ENCODE assay signal across 1 cellular context in genomic region chr18:11857177-11857887, GRCh38.
TF ChIP-seq lines count a peak whose summit lies in the region.

No MANE protein-coding gene starts in this region.

TF ChIP-seq in HepG2, 621 proteins besides CTCF, POLR2A, EP300 and RAD21 (continued from another document):
- peak; percentile 25; the same call in 1 of the 2 replicates for TF ChIP-seq IKZF5 (CRISPR knock-in tag; IDR thresholded peaks at IDR 0.05)
- no peak for TF ChIP-seq DBP (CRISPR knock-in tag; IDR thresholded peaks at IDR 0.05; ENCODE audit: not compliant biosample characterization)
- no peak for TF ChIP-seq RORA (CRISPR knock-in tag; IDR thresholded peaks at IDR 0.05)
- no peak for TF ChIP-seq GPN1 (CRISPR knock-in tag; IDR thresholded peaks at IDR 0.05; ENCODE audit: borderline replicate concordance)
- TF ChIP-seq BHLHE40 (IDR thresholded peaks at IDR 0.05; ENCODE audit: low read length), result peak; percentile 68
- 0 out of 2 replicates have a peak, but pooled peaks have one; percentile 23 for TF ChIP-seq ZNF274 (CRISPR knock-in tag; IDR thresholded peaks at IDR 0.05)
- TF ChIP-seq, protein P1, sequence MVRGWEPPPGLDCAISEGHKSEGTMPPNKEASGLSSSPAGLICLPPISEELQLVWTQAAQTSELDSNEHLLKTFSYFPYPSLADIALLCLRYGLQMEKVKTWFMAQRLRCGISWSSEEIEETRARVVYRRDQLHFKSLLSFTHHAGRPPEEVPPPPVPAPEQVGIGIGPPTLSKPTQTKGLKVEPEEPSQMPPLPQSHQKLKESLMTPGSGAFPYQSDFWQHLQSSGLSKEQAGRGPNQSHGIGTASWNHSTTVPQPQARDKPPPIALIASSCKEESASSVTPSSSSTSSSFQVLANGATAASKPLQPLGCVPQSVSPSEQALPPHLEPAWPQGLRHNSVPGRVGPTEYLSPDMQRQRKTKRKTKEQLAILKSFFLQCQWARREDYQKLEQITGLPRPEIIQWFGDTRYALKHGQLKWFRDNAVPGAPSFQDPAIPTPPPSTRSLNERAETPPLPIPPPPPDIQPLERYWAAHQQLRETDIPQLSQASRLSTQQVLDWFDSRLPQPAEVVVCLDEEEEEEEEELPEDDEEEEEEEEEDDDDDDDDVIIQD (CRISPR knock-in tag; IDR thresholded peaks at IDR 0.05; ENCODE audit: low read depth), result peak; percentile 62
- 0 out of 2 replicates have a peak, but pooled peaks have one; percentile 37 for TF ChIP-seq ZNF746 (CRISPR knock-in tag; IDR thresholded peaks at IDR 0.05)
- 0 out of 2 replicates have a peak, but pooled peaks have one; percentile 27 for TF ChIP-seq KDM4B (CRISPR knock-in tag; IDR thresholded peaks at IDR 0.05)
- peak; percentile 67 for TF ChIP-seq HDAC1 (CRISPR knock-in tag; IDR thresholded peaks at IDR 0.05)
- TF ChIP-seq ZNF136 (CRISPR knock-in tag; IDR thresholded peaks at IDR 0.05; ENCODE audit: low read depth), result no peak
- no peak for TF ChIP-seq PCBP1 (IDR thresholded peaks at IDR 0.05; ENCODE audit: borderline replicate concordance, low read depth, low read length)
- TF ChIP-seq, protein P2, sequence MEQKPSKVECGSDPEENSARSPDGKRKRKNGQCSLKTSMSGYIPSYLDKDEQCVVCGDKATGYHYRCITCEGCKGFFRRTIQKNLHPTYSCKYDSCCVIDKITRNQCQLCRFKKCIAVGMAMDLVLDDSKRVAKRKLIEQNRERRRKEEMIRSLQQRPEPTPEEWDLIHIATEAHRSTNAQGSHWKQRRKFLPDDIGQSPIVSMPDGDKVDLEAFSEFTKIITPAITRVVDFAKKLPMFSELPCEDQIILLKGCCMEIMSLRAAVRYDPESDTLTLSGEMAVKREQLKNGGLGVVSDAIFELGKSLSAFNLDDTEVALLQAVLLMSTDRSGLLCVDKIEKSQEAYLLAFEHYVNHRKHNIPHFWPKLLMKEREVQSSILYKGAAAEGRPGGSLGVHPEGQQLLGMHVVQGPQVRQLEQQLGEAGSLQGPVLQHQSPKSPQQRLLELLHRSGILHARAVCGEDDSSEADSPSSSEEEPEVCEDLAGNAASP (CRISPR knock-in tag; IDR thresholded peaks at IDR 0.05; ENCODE audit: borderline replicate concordance), result 0 out of 2 replicates have a peak, but pooled peaks have one; percentile 14
- peak; percentile 29; the same call in 1 of the 2 replicates for TF ChIP-seq ZNF792 (CRISPR knock-in tag; IDR thresholded peaks at IDR 0.05)
- TF ChIP-seq MBD4 (IDR thresholded peaks at IDR 0.05; ENCODE audit: borderline replicate concordance, low read length), result no peak
- TF ChIP-seq STAG1 (CRISPR knock-in tag; IDR thresholded peaks at IDR 0.05), result no peak
- TF ChIP-seq, protein P3, sequence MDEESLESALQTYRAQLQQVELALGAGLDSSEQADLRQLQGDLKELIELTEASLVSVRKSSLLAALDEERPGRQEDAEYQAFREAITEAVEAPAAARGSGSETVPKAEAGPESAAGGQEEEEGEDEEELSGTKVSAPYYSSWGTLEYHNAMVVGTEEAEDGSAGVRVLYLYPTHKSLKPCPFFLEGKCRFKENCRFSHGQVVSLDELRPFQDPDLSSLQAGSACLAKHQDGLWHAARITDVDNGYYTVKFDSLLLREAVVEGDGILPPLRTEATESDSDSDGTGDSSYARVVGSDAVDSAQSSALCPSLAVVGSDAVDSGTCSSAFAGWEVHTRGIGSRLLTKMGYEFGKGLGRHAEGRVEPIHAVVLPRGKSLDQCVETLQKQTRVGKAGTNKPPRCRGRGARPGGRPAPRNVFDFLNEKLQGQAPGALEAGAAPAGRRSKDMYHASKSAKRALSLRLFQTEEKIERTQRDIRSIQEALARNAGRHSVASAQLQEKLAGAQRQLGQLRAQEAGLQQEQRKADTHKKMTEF (CRISPR knock-in tag; IDR thresholded peaks at IDR 0.05), result peak; percentile 42
- no peak for TF ChIP-seq ZNF543 (CRISPR knock-in tag; IDR thresholded peaks at IDR 0.05)
- TF ChIP-seq SNAPC4 (CRISPR knock-in tag; IDR thresholded peaks at IDR 0.05), result no peak
- TF ChIP-seq HOXA3 (CRISPR knock-in tag; IDR thresholded peaks at IDR 0.05), result peak; percentile 96
- peak; percentile 56; the same call in 1 of the 2 replicates for TF ChIP-seq NFKB2 (CRISPR knock-in tag; IDR thresholded peaks at IDR 0.05; ENCODE audit: borderline replicate concordance)
- TF ChIP-seq, protein P4, sequence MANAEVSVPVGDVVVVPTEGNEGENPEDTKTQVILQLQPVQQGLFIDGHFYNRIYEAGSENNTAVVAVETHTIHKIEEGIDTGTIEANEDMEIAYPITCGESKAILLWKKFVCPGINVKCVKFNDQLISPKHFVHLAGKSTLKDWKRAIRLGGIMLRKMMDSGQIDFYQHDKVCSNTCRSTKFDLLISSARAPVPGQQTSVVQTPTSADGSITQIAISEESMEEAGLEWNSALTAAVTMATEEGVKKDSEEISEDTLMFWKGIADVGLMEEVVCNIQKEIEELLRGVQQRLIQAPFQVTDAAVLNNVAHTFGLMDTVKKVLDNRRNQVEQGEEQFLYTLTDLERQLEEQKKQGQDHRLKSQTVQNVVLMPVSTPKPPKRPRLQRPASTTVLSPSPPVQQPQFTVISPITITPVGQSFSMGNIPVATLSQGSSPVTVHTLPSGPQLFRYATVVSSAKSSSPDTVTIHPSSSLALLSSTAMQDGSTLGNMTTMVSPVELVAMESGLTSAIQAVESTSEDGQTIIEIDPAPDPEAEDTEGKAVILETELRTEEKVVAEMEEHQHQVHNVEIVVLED (CRISPR knock-in tag; IDR thresholded peaks at IDR 0.05; ENCODE audit: borderline replicate concordance), result peak; percentile 17; the same call in 1 of the 2 replicates
- TF ChIP-seq ZFP36 (IDR thresholded peaks at IDR 0.05; ENCODE audit: borderline replicate concordance, low read depth, low read length, partially characterized antibody), result no peak
- TF ChIP-seq RFX1 (IDR thresholded peaks at IDR 0.05), result no peak
- TF ChIP-seq GABPA (IDR thresholded peaks at IDR 0.05; ENCODE audit: low read depth, low read length), result no peak
- peak; percentile 50; the same call in 1 of the 2 replicates for TF ChIP-seq GABPA (CRISPR knock-in tag; IDR thresholded peaks at IDR 0.05; ENCODE audit: low read depth)
- TF ChIP-seq ELF4 (CRISPR knock-in tag; IDR thresholded peaks at IDR 0.05; ENCODE audit: borderline replicate concordance), result no peak
- peak; percentile 56; the same call in 1 of the 2 replicates for TF ChIP-seq ZNF687 (CRISPR knock-in tag; IDR thresholded peaks at IDR 0.05)
- TF ChIP-seq ZC3H13 (CRISPR knock-in tag; IDR thresholded peaks at IDR 0.05), result no peak
- no peak for TF ChIP-seq KAT2B (IDR thresholded peaks at IDR 0.05; ENCODE audit: borderline replicate concordance, low read depth, low read length)
- no peak for TF ChIP-seq ZBTB10 (CRISPR knock-in tag; IDR thresholded peaks at IDR 0.05; ENCODE audit: borderline replicate concordance)
- TF ChIP-seq, protein P5, sequence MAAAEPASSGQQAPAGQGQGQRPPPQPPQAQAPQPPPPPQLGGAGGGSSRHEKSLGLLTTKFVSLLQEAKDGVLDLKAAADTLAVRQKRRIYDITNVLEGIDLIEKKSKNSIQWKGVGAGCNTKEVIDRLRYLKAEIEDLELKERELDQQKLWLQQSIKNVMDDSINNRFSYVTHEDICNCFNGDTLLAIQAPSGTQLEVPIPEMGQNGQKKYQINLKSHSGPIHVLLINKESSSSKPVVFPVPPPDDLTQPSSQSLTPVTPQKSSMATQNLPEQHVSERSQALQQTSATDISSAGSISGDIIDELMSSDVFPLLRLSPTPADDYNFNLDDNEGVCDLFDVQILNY (CRISPR knock-in tag; conservative IDR thresholded peaks at IDR 0.05), result no peak
- TF ChIP-seq SIN3B (IDR thresholded peaks at IDR 0.05; ENCODE audit: low read length), result no peak
- TF ChIP-seq NCOR1 (IDR thresholded peaks at IDR 0.05; ENCODE audit: borderline replicate concordance, low read length), result peak; percentile 79; the same call in 1 of the 2 replicates
